In genomic region chr2:202377308-202377736, GRCh38 we compare ENCODE assay signal across 8 cellular contexts. TPM values are rescaled to one million over a fixed set of nuclear protein-coding genes. Genes with fewer than 3 reads are reported as not detected.
A peak's percentile ranks its signal among the peaks of the same experiment; 100 is the strongest.
DNase-seq lines count a peak whose midpoint lies in the region; ATAC-seq and TF ChIP-seq lines count a peak whose summit lies in the region.

No MANE protein-coding gene starts in this region.

- H3K4me1 Mint-ChIP-seq in natural killer cell, result peaks cover 46 to 48% of the 10 kb centered on the region in 2 donors

- H3K27me3 Mint-ChIP-seq in natural killer cell (ENCODE audit: low read depth in 2 of 2), result no peaks in the 10 kb centered on the region

- H3K27ac Mint-ChIP-seq in natural killer cell, result peak overlapping the region; percentile 72 to 73

- H3K4me3 ChIP-seq in fibroblast of mammary gland (ENCODE audit: control insufficient read depth, low read depth, low read length), result peak overlapping the region; percentile 94

- intact Hi-C loops in natural killer cell (cut with micrococcal nuclease), result loop anchor here (5.0 to 10.0 kb wide), 2 partner anchors 113 to 860 kb away; partner anchors contain the start of genes CYP20A1 and NOP58

- TF ChIP-seq POLR2A in GM18505 (IDR thresholded peaks at IDR 0.05; ENCODE audit: borderline replicate concordance, extremely low read depth, insufficient read depth, insufficient read length), result no peak

- H3K9me3 Mint-ChIP-seq in natural killer cell, result no peaks in the 10 kb centered on the region

- no peaks in the 10 kb centered on the region for H3K36me3 Mint-ChIP-seq in natural killer cell

- H3K4me3 Mint-ChIP-seq in natural killer cell, result peak overlapping the region; percentile 93

- DNase-seq in Daoy (ENCODE audit: low read depth), result peak; percentile 18
- peak; percentile 17 for DNase-seq in KG1 (lab: John Stamatoyannopoulos, UW)
- DNase-seq in activated CD8-positive, alpha-beta memory T cell treated with anti-CD3 and anti-CD28 coated beads, Interleukin-2, amount 50 U/mL, for 48 hours, result peak; percentile 64
- peak; percentile 32 for DNase-seq in fibroblast of mammary gland (ENCODE audit: low read depth)
- no peak for DNase-seq in natural killer cell
- DNase-seq in central memory CD4-positive, alpha-beta T cell, result no peak

- ATAC-seq in natural killer cell (no peak), HG03108 (IDR thresholded peaks at IDR 0.05; ENCODE audit: unreplicated experiment) (no peak), GM18505 (IDR thresholded peaks at IDR 0.05; ENCODE audit: unreplicated experiment) (no peak)

- TF ChIP-seq CTCF in fibroblast of mammary gland (conservative IDR thresholded peaks at IDR 0.05; ENCODE audit: control insufficient read depth, insufficient read depth, low read depth, low read length) (no peak), natural killer cell (IDR thresholded peaks at IDR 0.05) (no peak)

RNA-seq across cellular contexts. Expression of gene BMPR2, which starts 1.2 kb away (rescaled TPM):
- 5.7 and 8.2 TPM in 2 replicates for total RNA-seq in Daoy (2014; rRNA removed; shearing (Covaris generic))
- 10 to 100 TPM; 17.8 to 25.5 (median 23.2) TPM for total RNA-seq in natural killer cell

Comparison
In these comparisons a context has a peak if more than half of its experiments do, and no peak if none do; other contexts are left out.
1. DNase-seq: peak in Daoy (single experiment), KG1 (single experiment), activated CD8-positive, alpha-beta memory T cell treated with anti-CD3 and anti-CD28 coated beads, Interleukin-2, amount 50 U/mL, for 48 hours (single experiment) and fibroblast of mammary gland (single experiment); none in natural killer cell (single experiment) and central memory CD4-positive, alpha-beta T cell (single experiment).